Comparison of ENCODE assay signal across 13 cellular contexts in the genomic region with DNA sequence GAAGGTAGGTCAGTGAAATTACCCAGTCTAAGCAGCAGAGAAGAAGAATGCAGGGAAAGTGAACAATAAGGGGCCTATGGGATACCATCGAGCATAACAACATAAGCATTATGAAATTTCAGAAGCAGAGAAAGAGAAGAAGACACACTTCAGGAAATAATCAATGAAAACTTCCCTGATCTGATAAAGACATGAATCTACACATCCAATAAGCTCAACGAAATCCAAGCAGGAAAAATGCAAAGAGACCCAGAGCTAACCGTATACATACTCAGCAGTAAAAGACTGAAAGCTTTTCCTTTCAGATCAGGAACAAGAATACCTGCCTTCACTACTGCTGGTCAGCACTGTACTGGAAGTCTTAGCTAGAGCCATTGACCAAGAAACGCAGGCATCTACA.
"Had no signal": no experiment of that assay in that cellular context is flagged by ENCODE, and none has a peak within 500 bp of the region (broad histone marks: within the 10 kb centered on the region; RNA-seq: fewer than 3 reads in every experiment).

No MANE protein-coding gene starts in this region.

- H3K4me3 ChIP-seq: ascending aorta, esophagus squamous epithelium, psoas muscle, right lobe of liver, smooth muscle cell, suprapubic skin, upper lobe of left lung had no signal

- H3K27me3 ChIP-seq: ascending aorta, esophagus squamous epithelium, right lobe of liver, suprapubic skin, upper lobe of left lung had no signal

- H3K9me3 Mint-ChIP-seq: T-helper 2 cell treated with Interferon-gamma antibody and Interleukin-4, amounts not matched to agents 5 μg/mL and 100 μg/mL, for 36 hours had no signal

- H3K4me1 ChIP-seq: ascending aorta, psoas muscle, right lobe of liver had no signal

- DNase-seq: activated CD4-positive, alpha-beta T cell treated with anti-CD3 and anti-CD28 coated beads, Interleukin-2, amount 50 U/mL, for 4 hours; activated gamma-delta T cell; esophagus squamous epithelium; psoas muscle; stimulated activated CD4-positive, alpha-beta T cell treated with anti-CD3 and anti-CD28 coated beads, Interleukin-4, amount 100 ng/mL, for 4 hours; stimulated activated CD8-positive, alpha-beta memory T cell treated with anti-CD3 and anti-CD28 coated beads, Interleukin-4, amount 100 ng/mL, for 48 hours; stimulated activated naive CD8-positive, alpha-beta T cell treated with anti-CD3 and anti-CD28 coated beads, Interleukin-15, Interleukin-2, amounts not matched to agents 100 U/mL and 50 U/mL, for 24 hours; upper lobe of left lung had no signal

- H3K9me3 ChIP-seq: ascending aorta, esophagus squamous epithelium, psoas muscle, right lobe of liver, suprapubic skin, upper lobe of left lung had no signal

- ATAC-seq: psoas muscle; right lobe of liver; stimulated activated naive CD8-positive, alpha-beta T cell treated with anti-CD3 and anti-CD28 coated beads, Interleukin-15, Interleukin-2, amounts not matched to agents 100 U/mL and 50 U/mL, for 24 hours had no signal

- H3K4me3 Mint-ChIP-seq: T-helper 2 cell treated with Interferon-gamma antibody and Interleukin-4, amounts not matched to agents 5 μg/mL and 100 μg/mL, for 36 hours had no signal

- H3K27ac ChIP-seq: ascending aorta, esophagus squamous epithelium, psoas muscle, right lobe of liver, suprapubic skin had no signal
